10 cellular contexts compared by ENCODE assay signal in the genomic region with DNA sequence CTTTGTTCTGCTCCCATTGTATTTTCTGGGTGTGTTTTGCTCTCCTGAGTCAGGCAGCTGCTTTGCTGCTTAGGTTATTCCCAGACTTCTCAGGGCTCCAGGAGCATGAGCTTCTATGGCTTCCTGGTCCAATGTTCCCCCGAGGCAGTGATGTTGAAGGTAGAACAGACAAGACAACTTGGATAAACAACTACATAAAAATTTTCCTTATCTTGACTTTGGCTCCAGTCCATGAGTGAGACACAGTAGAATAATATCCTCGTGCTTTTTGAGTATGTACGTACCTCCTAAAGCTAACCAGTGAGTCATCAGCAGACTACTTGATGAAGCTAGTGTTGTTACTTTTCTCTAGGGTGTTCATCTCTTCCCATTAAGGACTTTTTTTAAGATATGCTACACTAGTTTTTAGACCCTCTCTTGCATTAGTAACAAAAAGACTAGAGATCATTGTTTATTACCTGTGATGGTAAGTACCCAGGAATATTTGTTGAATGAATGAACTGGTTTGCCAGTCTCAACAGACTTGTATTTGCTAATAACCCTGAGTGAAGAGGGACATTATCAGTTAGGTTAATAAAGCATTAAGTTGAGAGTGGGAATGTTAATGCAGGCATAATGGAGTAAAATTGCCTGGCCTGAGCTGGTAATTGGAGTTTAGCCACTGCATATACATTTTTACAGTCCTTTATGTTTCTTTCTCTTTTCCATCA.
DNase-seq lines count a peak whose midpoint lies in the region; ATAC-seq, FAIRE-seq and TF ChIP-seq lines count a peak whose summit lies in the region.
"Had no signal": no experiment of that assay in that cellular context is flagged by ENCODE, and none has a peak within 500 bp of the region (broad histone marks: within the 10 kb centered on the region; RNA-seq: fewer than 3 reads in every experiment).

No MANE protein-coding gene starts in this region.

- peak overlapping the region; percentile 12 for H3K9ac ChIP-seq in HCT116 (ENCODE audit: low read length)
- peak overlapping the region; percentile 65 for H3K9ac ChIP-seq in smooth muscle cell (ENCODE audit: low read depth)

- FAIRE-seq in RCC 7860 (lab: Jason Lieb, UNC) (peak; percentile 75), GM19239 (lab: Jason Lieb, UNC) (no peak)

- peak overlapping the region in 1 of 2 experiments; percentile 6; a peak in 1 of 4 replicates for H3K4me3 ChIP-seq in HCT116 (replicated peaks in 1 of 2; ENCODE audit: low read depth in 1 of 2, low read length in 2 of 2)
- H3K4me3 ChIP-seq in fibroblast of the aortic adventitia (ENCODE audit: low read depth, low read length): no peak overlapping the region
- H3K4me3 ChIP-seq in smooth muscle cell: peak overlapping the region; percentile 6
- H3K4me3 ChIP-seq: adrenal gland had no signal

- intact Hi-C loops in HCT116 (cut with micrococcal nuclease): no loop called here

- ATAC-seq in HCT116 (peak; percentile 81), GM21717 (IDR thresholded peaks at IDR 0.05; ENCODE audit: unreplicated experiment) (no peak)

- H3K9me2 ChIP-seq in HCT116 (ENCODE audit: insufficient read depth): no peaks in the 10 kb centered on the region

- no peaks in the 10 kb centered on the region for H3F3A ChIP-seq in smooth muscle cell (ENCODE audit: low read depth)

- POLR2A ChIA-PET in HCT116 (lab: Charles Lee): no interaction called here

- H3K79me2 ChIP-seq in HCT116 (ENCODE audit: insufficient read depth, low read length): no peaks in the 10 kb centered on the region
- no peaks in the 10 kb centered on the region for H3K79me2 ChIP-seq in smooth muscle cell (ENCODE audit: low read depth)

- H3K27me3 ChIP-seq in HCT116 (ENCODE audit: insufficient read depth, low read length) (no peaks in the 10 kb centered on the region), smooth muscle cell (ENCODE audit: low read depth) (no peaks in the 10 kb centered on the region)
- H3K27me3 ChIP-seq: adrenal gland had no signal

- no TSS peak for BruUV-seq in HCT116 (replicated peaks; lab: Mats Ljungman, UMichigan)

- TF ChIP-seq CTCF in HCT116 (IDR thresholded peaks at IDR 0.05 in 2 of 3, conservative IDR thresholded peaks at IDR 0.05 in 1 of 3; ENCODE audit: borderline replicate concordance in 1 of 3, insufficient read depth in 1 of 3, low read depth in 2 of 3, low read length in 2 of 3) (no peak), fibroblast of the aortic adventitia (IDR thresholded peaks at IDR 0.05; ENCODE audit: insufficient read depth, low read length) (no peak), smooth muscle cell (IDR thresholded peaks at IDR 0.05; ENCODE audit: borderline replicate concordance, insufficient read depth, poor library complexity, severe bottlenecking) (no peak)

- TF ChIP-seq RAD21 in HCT116 (IDR thresholded peaks at IDR 0.05; ENCODE audit: low read depth): no peak

- peak; percentile 59 for DNase-seq in HCT116 (ENCODE audit: low read depth, low spot score)
- DNase-seq in RCC 7860 (ENCODE audit: low spot score): peak; percentile 82
- peak; percentile 92 for DNase-seq in fibroblast of the aortic adventitia (ENCODE audit: low read depth)
- DNase-seq in smooth muscle cell (lab: John Stamatoyannopoulos, UW; ENCODE audit: unreplicated experiment): no peak
- no peak for DNase-seq in GM19239 (ENCODE audit: insufficient read length, low spot score)
- DNase-seq in NCI-H82 (lab: John Stamatoyannopoulos, UW): no peak
- DNase-seq in Kasumi-1 (lab: John Stamatoyannopoulos, UW): no peak
- DNase-seq: naive B cell had no signal

- H3K36me3 ChIP-seq in HCT116 (ENCODE audit: control insufficient read depth in 1 of 2, insufficient read depth in 2 of 2, low read length in 2 of 2): no peaks in the 10 kb centered on the region
- no peaks in the 10 kb centered on the region for H3K36me3 ChIP-seq in smooth muscle cell (ENCODE audit: low read depth)
- H3K36me3 ChIP-seq: adrenal gland had no signal

- no peak overlapping the region for H2AFZ ChIP-seq in HCT116 (ENCODE audit: low read depth, low read length, poor library complexity, severe bottlenecking)
- no peak overlapping the region for H2AFZ ChIP-seq in smooth muscle cell (ENCODE audit: low read depth)

- H3K9me3 ChIP-seq in HCT116 (ENCODE audit: control insufficient read depth in 1 of 2, insufficient read depth in 1 of 2, low read depth in 1 of 2, low read length in 2 of 2) (no peaks in the 10 kb centered on the region), smooth muscle cell (replicated peaks; ENCODE audit: low read depth) (no peaks in the 10 kb centered on the region)
- H3K9me3 ChIP-seq: adrenal gland had no signal

- TF ChIP-seq POLR2A in HCT116 (IDR thresholded peaks at IDR 0.05; ENCODE audit: borderline replicate concordance, extremely low read depth, insufficient read depth, insufficient read length): no peak

- H3K4me1 ChIP-seq in HCT116 (ENCODE audit: control insufficient read depth in 1 of 2, insufficient read depth in 2 of 2, low read length in 2 of 2): peaks cover 28% of the 10 kb centered on the region in 2 experiments
- H3K4me1 ChIP-seq in smooth muscle cell (ENCODE audit: low read depth): peaks cover 20% of the 10 kb centered on the region

- WGBS in smooth muscle cell (ENCODE audit: low lambda C conversion rate): 6% methylated on average over 3 of the region's 3 CpGs

- H4K20me1 ChIP-seq in HCT116 (ENCODE audit: insufficient read depth) (no peaks in the 10 kb centered on the region), smooth muscle cell (ENCODE audit: low read depth) (no peaks in the 10 kb centered on the region)

- H3K4me2 ChIP-seq in HCT116 (ENCODE audit: low read length) (peak overlapping the region; percentile 65), smooth muscle cell (peak overlapping the region; percentile 65)

- CTCF ChIA-PET in HCT116 (lab: Charles Lee): interaction anchor here (1.0 to 1.7 kb wide), 3 partner anchors 9 to 63 kb away, joined by 3 to 5 read pairs (median 4); no protein-coding TSS in a partner anchor

- H3K27ac ChIP-seq in HCT116 (ENCODE audit: low read depth, low read length): peak overlapping the region; percentile 36; the same call in 1 of the 2 replicates
- H3K27ac ChIP-seq in smooth muscle cell (ENCODE audit: low read depth): peak overlapping the region; percentile 86

- RAD21 ChIA-PET in HCT116 (lab: Charles Lee; ENCODE audit: low non-redundant PET in 1 of 2, low total read pairs in 2 of 2, uncharacterized antibody in 2 of 2, unreplicated experiment in 2 of 2): no interaction called here

TF ChIP-seq in HCT116, 20 proteins besides CTCF, POLR2A, EP300 and RAD21:
- TF ChIP-seq, protein P1, sequence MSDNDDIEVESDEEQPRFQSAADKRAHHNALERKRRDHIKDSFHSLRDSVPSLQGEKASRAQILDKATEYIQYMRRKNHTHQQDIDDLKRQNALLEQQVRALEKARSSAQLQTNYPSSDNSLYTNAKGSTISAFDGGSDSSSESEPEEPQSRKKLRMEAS (IDR thresholded peaks at IDR 0.05): peak; percentile 57
- TF ChIP-seq ELF1 (IDR thresholded peaks at IDR 0.05; ENCODE audit: borderline replicate concordance, low read depth) (0 out of 2 replicates have a peak, but pooled peaks have one; percentile 9), FOSL1 (IDR thresholded peaks at IDR 0.05; ENCODE audit: low read depth) (peak; percentile 67), JUND (IDR thresholded peaks at IDR 0.05) (peak; percentile 49)
- TF ChIP-seq, protein P2, sequence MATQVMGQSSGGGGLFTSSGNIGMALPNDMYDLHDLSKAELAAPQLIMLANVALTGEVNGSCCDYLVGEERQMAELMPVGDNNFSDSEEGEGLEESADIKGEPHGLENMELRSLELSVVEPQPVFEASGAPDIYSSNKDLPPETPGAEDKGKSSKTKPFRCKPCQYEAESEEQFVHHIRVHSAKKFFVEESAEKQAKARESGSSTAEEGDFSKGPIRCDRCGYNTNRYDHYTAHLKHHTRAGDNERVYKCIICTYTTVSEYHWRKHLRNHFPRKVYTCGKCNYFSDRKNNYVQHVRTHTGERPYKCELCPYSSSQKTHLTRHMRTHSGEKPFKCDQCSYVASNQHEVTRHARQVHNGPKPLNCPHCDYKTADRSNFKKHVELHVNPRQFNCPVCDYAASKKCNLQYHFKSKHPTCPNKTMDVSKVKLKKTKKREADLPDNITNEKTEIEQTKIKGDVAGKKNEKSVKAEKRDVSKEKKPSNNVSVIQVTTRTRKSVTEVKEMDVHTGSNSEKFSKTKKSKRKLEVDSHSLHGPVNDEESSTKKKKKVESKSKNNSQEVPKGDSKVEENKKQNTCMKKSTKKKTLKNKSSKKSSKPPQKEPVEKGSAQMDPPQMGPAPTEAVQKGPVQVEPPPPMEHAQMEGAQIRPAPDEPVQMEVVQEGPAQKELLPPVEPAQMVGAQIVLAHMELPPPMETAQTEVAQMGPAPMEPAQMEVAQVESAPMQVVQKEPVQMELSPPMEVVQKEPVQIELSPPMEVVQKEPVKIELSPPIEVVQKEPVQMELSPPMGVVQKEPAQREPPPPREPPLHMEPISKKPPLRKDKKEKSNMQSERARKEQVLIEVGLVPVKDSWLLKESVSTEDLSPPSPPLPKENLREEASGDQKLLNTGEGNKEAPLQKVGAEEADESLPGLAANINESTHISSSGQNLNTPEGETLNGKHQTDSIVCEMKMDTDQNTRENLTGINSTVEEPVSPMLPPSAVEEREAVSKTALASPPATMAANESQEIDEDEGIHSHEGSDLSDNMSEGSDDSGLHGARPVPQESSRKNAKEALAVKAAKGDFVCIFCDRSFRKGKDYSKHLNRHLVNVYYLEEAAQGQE (IDR thresholded peaks at IDR 0.05; ENCODE audit: low read depth): no peak

Comparison
In these comparisons a context has a peak if more than half of its experiments do, and no peak if none do; other contexts are left out.
1. DNase-seq: peak in HCT116 (single experiment), RCC 7860 (single experiment) and fibroblast of the aortic adventitia (single experiment); none in smooth muscle cell (single experiment), GM19239 (single experiment), NCI-H82 (single experiment) and Kasumi-1 (0 of 2).